ENCODE assay signal across 9 cellular contexts in the genomic region with DNA sequence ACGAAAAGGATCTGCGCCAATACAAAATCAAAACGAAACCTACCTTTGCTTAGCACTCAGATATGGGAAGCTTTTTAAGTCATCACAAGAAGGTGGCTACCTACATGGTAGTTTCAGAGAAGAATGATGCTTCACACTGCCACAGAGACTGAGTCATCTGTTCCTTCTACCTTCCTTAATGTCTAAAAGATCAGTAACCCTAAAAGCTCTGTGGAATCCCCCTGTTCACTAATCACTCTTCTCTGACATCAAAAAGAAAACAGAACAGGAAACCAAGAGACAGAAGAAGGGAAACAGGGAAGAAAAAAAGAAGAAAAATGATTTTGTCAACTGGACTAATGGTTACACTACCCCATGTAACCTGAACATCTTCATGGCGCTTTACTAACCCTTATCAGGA.
DNase-seq lines count a peak whose midpoint lies in the region; ATAC-seq and TF ChIP-seq lines count a peak whose summit lies in the region.
"Had no signal": no experiment of that assay in that cellular context is flagged by ENCODE, and none has a peak within 500 bp of the region (broad histone marks: within the 10 kb centered on the region; RNA-seq: fewer than 3 reads in every experiment).

No MANE protein-coding gene starts in this region.

- intact Hi-C loops in CD4-positive, alpha-beta T cell (cut with DNase I, micrococcal nuclease), result no loop called here
- intact Hi-C loops in right cardiac atrium (cut with DNase I), result no loop called here

- H3K36me3 Mint-ChIP-seq in CD4-positive, alpha-beta T cell (ENCODE audit: low read depth), result peaks cover 72% of the 10 kb centered on the region
- H3K36me3 Mint-ChIP-seq in T-helper 1 cell treated with Interleukin-12 subunit alpha and Interleukin-12 subunit beta and Interleukin-4 antibody, amounts not matched to agents 30 μg/mL and 1 μg/mL, for 36 hours (ENCODE audit: low read depth), result peaks cover 24% of the 10 kb centered on the region

- 95% methylated on average over 4 of the region's 4 CpGs for WGBS in right cardiac atrium

- in situ Hi-C loops in KBM-7 (cut with MboI; ENCODE audit: low pct_unique_long_range_greater_than_20kb, low sequenced_read_pairs), result no loop called here

- peaks cover 9% of the 10 kb centered on the region for H3K9me3 Mint-ChIP-seq in CD4-positive, alpha-beta T cell
- peaks cover 3% of the 10 kb centered on the region for H3K9me3 Mint-ChIP-seq in T-helper 1 cell treated with Interleukin-12 subunit alpha and Interleukin-12 subunit beta and Interleukin-4 antibody, amounts not matched to agents 30 μg/mL and 1 μg/mL, for 36 hours

- no peak for TF ChIP-seq CTCF in CD4-positive, alpha-beta T cell (IDR thresholded peaks at IDR 0.05)

- POLR2A ChIA-PET in CD4-positive, alpha-beta T cell (lab: Charles Lee), result interaction anchor here (0.6 kb wide), 1 partner anchor 76 kb away, joined by 3 read pairs; no protein-coding TSS in a partner anchor

- CTCF ChIA-PET in CD4-positive, alpha-beta T cell (lab: Charles Lee), result no interaction called here

- no peak overlapping the region for H3K27ac Mint-ChIP-seq in CD4-positive, alpha-beta T cell
- peak overlapping the region; percentile 67 for H3K27ac Mint-ChIP-seq in T-helper 1 cell treated with Interleukin-12 subunit alpha and Interleukin-12 subunit beta and Interleukin-4 antibody, amounts not matched to agents 30 μg/mL and 1 μg/mL, for 36 hours
- H3K27ac Mint-ChIP-seq: mesothelial cell of epicardium had no signal

- no peak overlapping the region for H3K27ac ChIP-seq in CD4-positive, alpha-beta T cell (ENCODE audit: low read depth, low read length)
- H3K27ac ChIP-seq in right cardiac atrium (ENCODE audit: low read length), result no peak overlapping the region

- no peaks in the 10 kb centered on the region for H3K9me3 ChIP-seq in CD4-positive, alpha-beta T cell (ENCODE audit: control insufficient read depth, low read length)
- H3K9me3 ChIP-seq in right cardiac atrium (ENCODE audit: control insufficient read depth, low read length), result no peaks in the 10 kb centered on the region

- ATAC-seq in CD4-positive, alpha-beta T cell (ENCODE audit: poor library complexity), result peak; percentile 32
- ATAC-seq in GM18907 (IDR thresholded peaks at IDR 0.05; ENCODE audit: unreplicated experiment), result peak; percentile 99
- peak; percentile 98 for ATAC-seq in HG02798 (IDR thresholded peaks at IDR 0.05; ENCODE audit: poor library complexity, unreplicated experiment)
- no peak for ATAC-seq in right cardiac atrium

- H3K4me3 ChIP-seq in right cardiac atrium (ENCODE audit: low read length), result no peak overlapping the region

- H3K4me1 ChIP-seq in right cardiac atrium (ENCODE audit: control insufficient read depth, insufficient read depth, low read length), result no peaks in the 10 kb centered on the region

- H3K27me3 ChIP-seq in CD4-positive, alpha-beta T cell (ENCODE audit: control insufficient read depth, insufficient read depth, low read length), result no peaks in the 10 kb centered on the region
- no peaks in the 10 kb centered on the region for H3K27me3 ChIP-seq in right cardiac atrium (ENCODE audit: control insufficient read depth, insufficient read depth)

- no peaks in the 10 kb centered on the region for H3K27me3 Mint-ChIP-seq in CD4-positive, alpha-beta T cell
- no peaks in the 10 kb centered on the region for H3K27me3 Mint-ChIP-seq in T-helper 1 cell treated with Interleukin-12 subunit alpha and Interleukin-12 subunit beta and Interleukin-4 antibody, amounts not matched to agents 30 μg/mL and 1 μg/mL, for 36 hours (ENCODE audit: low read depth)

- H3K4me3 Mint-ChIP-seq in CD4-positive, alpha-beta T cell, result no peak overlapping the region
- H3K4me3 Mint-ChIP-seq in T-helper 1 cell treated with Interleukin-12 subunit alpha and Interleukin-12 subunit beta and Interleukin-4 antibody, amounts not matched to agents 30 μg/mL and 1 μg/mL, for 36 hours, result peak overlapping the region; percentile 74
- H3K4me3 Mint-ChIP-seq: mesothelial cell of epicardium had no signal

- H3K4me1 Mint-ChIP-seq in CD4-positive, alpha-beta T cell (ENCODE audit: low read depth), result peaks cover 8% of the 10 kb centered on the region
- peaks cover 25% of the 10 kb centered on the region for H3K4me1 Mint-ChIP-seq in T-helper 1 cell treated with Interleukin-12 subunit alpha and Interleukin-12 subunit beta and Interleukin-4 antibody, amounts not matched to agents 30 μg/mL and 1 μg/mL, for 36 hours (ENCODE audit: low read depth)

- no peak for DNase-seq in CD4-positive, alpha-beta T cell
- no peak for DNase-seq in GDM1 (lab: John Stamatoyannopoulos, UW)
- no peak for DNase-seq in right cardiac atrium
- no peak for DNase-seq in KBM-7
- DNase-seq in amniotic stem cell (lab: John Stamatoyannopoulos, UW), result no peak

Comparison
In these comparisons a context has a peak if more than half of its experiments do, and no peak if none do; other contexts are left out.
1. ATAC-seq: peak in CD4-positive, alpha-beta T cell (single experiment), GM18907 (single experiment) and HG02798 (single experiment); none in right cardiac atrium (0 of 2).